ENCODE assay signal across 8 cellular contexts in the genomic region with DNA sequence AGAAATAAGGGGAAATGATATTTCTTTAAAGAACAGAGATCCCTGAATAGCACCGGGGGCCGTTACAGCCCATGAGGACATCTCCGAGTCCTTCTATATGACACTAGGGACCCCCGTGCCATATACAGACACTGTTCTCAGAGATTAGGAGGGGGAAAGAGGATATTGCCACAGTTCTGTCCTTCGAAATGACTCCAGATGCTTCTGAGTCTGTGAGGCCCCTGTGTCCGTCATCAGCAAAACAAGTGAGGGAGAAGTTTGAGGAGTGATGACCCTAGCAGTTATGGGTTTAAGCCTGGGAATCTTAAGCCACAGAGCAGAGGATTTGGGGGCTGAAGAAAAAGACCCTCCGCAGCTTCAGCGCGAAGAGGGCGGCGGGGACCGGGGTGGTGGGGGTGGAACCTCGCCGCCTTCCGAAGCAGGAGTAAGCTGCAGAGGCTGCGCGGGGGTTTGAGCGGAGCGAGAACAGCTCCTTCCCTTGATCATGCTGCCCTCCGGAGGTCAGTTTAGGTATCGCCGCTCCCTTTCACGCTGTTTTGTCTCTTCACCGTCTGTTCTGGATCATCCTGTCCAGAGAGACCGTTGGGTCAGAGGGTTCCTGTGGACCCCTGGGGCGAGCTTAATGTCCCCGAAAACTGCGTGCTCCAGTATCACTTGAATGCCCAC. TPM values are rescaled to one million over a fixed set of nuclear protein-coding genes. Genes with fewer than 3 reads are reported as not detected.
A peak's percentile ranks its signal among the peaks of the same experiment; 100 is the strongest.
DNase-seq lines count a peak whose midpoint lies in the region; TF ChIP-seq lines count a peak whose summit lies in the region.

No MANE protein-coding gene starts in this region.

- H3K36me3 ChIP-seq in Caco-2 (ENCODE audit: control insufficient read depth, insufficient read depth, low read length) (no peaks in the 10 kb centered on the region; the same call in 1 of the 2 replicates), SK-N-SH (replicated peaks in 1 of 2; ENCODE audit: control insufficient read depth in 1 of 2, insufficient read depth in 2 of 2, low read length in 1 of 2) (peaks cover 6 to 9% of the 10 kb centered on the region in 2 experiments)

- H3K4me3 ChIP-seq in Caco-2 (ENCODE audit: low read depth, low read length), result peak overlapping the region; percentile 35
- peak overlapping the region; percentile 62 to 76 for H3K4me3 ChIP-seq in SK-N-SH (ENCODE audit: low read depth in 2 of 2, low read length in 1 of 2)

- no peaks in the 10 kb centered on the region for H4K20me1 ChIP-seq in H9 (ENCODE audit: control insufficient read depth, insufficient read depth, insufficient read length)
- no peaks in the 10 kb centered on the region for H4K20me1 ChIP-seq in SK-N-SH (ENCODE audit: insufficient read depth)

- H3K4ac ChIP-seq in H9 (ENCODE audit: low read depth, low read length), result no peak overlapping the region

- H3K9me2 ChIP-seq in SK-N-SH, result no peaks in the 10 kb centered on the region

- H3K4me1 ChIP-seq in Caco-2, result peaks cover 5% of the 10 kb centered on the region; the same call in 1 of the 2 replicates
- no peaks in the 10 kb centered on the region; the same call in 1 of the 2 replicates for H3K4me1 ChIP-seq in H9 (ENCODE audit: insufficient read depth, low read length)
- peaks cover 21 to 30% of the 10 kb centered on the region in 2 experiments for H3K4me1 ChIP-seq in SK-N-SH (ENCODE audit: control insufficient read depth in 1 of 2, insufficient read depth in 2 of 2, low read depth in 1 of 2, low read length in 1 of 2)

- intact Hi-C loops in Caco-2 (cut with micrococcal nuclease; ENCODE audit: unreplicated experiment), result loop anchor here (1.0 to 2.0 kb wide), 4 partner anchors 43 to 234 kb away; no protein-coding TSS in a partner anchor

- H4K5ac ChIP-seq in H9 (ENCODE audit: insufficient read length, low read depth, low read length), result no peak overlapping the region

- no peak overlapping the region for H4K91ac ChIP-seq in H9 (ENCODE audit: insufficient read length, low read depth, low read length)

- no peaks in the 10 kb centered on the region for H3K79me2 ChIP-seq in H9 (ENCODE audit: insufficient read depth, low read length)
- H3K79me2 ChIP-seq in SK-N-SH (ENCODE audit: insufficient read depth), result peaks cover 10% of the 10 kb centered on the region; the same call in 1 of the 2 replicates

- H2AFZ ChIP-seq in H9 (ENCODE audit: low read length) (peak overlapping the region; percentile 66), SK-N-SH (ENCODE audit: low read depth) (peak overlapping the region; percentile 88)

- H3K9ac ChIP-seq in H9 (ENCODE audit: extremely low read depth, insufficient read length, low read length) (peak overlapping the region; percentile 56), SK-N-SH (peak overlapping the region; percentile 72)

- POLR2A ChIA-PET in Caco-2 (lab: Charles Lee) (interaction anchor here (1.0 to 2.7 kb wide), 2 partner anchors 40 to 276 kb away, joined by 3 to 16 read pairs; partner anchors contain the start of gene RING1), SK-N-SH (lab: Yijun Ruan, JAX) (interaction anchor here (1.0 to 3.0 kb wide), 7 partner anchors 11 to 354 kb away, joined by 3 to 18 read pairs (median 5); partner anchors contain the start of genes B3GALT4, HSD17B8, RING1 and RPS18)

- H3K9me3 ChIP-seq in Caco-2 (no peaks in the 10 kb centered on the region), H9 (ENCODE audit: control insufficient read depth, low read depth, low read length) (no peaks in the 10 kb centered on the region), SK-N-SH (no peaks in the 10 kb centered on the region)

- no peak overlapping the region for H2BK20ac ChIP-seq in H9 (ENCODE audit: low read depth, low read length, poor library complexity, severe bottlenecking)

- H3K27me3 ChIP-seq in Caco-2 (replicated peaks; ENCODE audit: control insufficient read depth, insufficient read depth, low read length) (no peaks in the 10 kb centered on the region), H9 (ENCODE audit: insufficient read depth, low read length) (no peaks in the 10 kb centered on the region; the same call in 1 of the 2 replicates), SK-N-SH (ENCODE audit: insufficient read depth) (no peaks in the 10 kb centered on the region; the same call in 1 of the 2 replicates)

- H3K14ac ChIP-seq in H9 (ENCODE audit: insufficient read depth, low read length), result no peak overlapping the region

- H3K27me3 Mint-ChIP-seq in Caco-2 (ENCODE audit: insufficient read depth, unreplicated experiment), result peaks cover 2% of the 10 kb centered on the region
- H3K27me3 Mint-ChIP-seq in H9 (ENCODE audit: low read depth), result peaks cover 46% of the 10 kb centered on the region
- H3K27me3 Mint-ChIP-seq in activated naive CD4-positive, alpha-beta T cell treated with anti-CD3 and anti-CD28 coated beads, Interleukin-2, amount 50 U/mL, for 24 hours, result no peaks in the 10 kb centered on the region

- no peak overlapping the region for H2AK5ac ChIP-seq in H9 (ENCODE audit: insufficient read length, low read length)

- no peak overlapping the region for H4K8ac ChIP-seq in H9 (replicated peaks; ENCODE audit: insufficient read length, low read depth, low read length)

- peaks cover 10% of the 10 kb centered on the region for H3K4me1 Mint-ChIP-seq in Caco-2 (ENCODE audit: low read depth, unreplicated experiment)
- peaks cover 20 to 22% of the 10 kb centered on the region in 2 experiments for H3K4me1 Mint-ChIP-seq in H9
- H3K4me1 Mint-ChIP-seq in activated naive CD4-positive, alpha-beta T cell treated with anti-CD3 and anti-CD28 coated beads, Interleukin-2, amount 50 U/mL, for 24 hours, result peaks cover 37% of the 10 kb centered on the region

- peaks cover 34% of the 10 kb centered on the region for H3F3A ChIP-seq in SK-N-SH (replicated peaks; ENCODE audit: insufficient read depth)

- no peak overlapping the region for H3K23ac ChIP-seq in H9 (ENCODE audit: insufficient read length, low read depth, low read length)

- TF ChIP-seq CTCF in Caco-2 (IDR thresholded peaks at IDR 0.05; ENCODE audit: insufficient read depth in 1 of 2, low read depth in 1 of 2, low read length in 1 of 2, severe bottlenecking in 1 of 2, unreplicated experiment in 1 of 2) (peak; percentile 84 to 86), H9 (conservative IDR thresholded peaks at IDR 0.05) (peak; percentile 91), SK-N-SH (IDR thresholded peaks at IDR 0.05) (peak; percentile 88)

- no peak overlapping the region for H2BK120ac ChIP-seq in H9 (ENCODE audit: low read depth, low read length, poor library complexity, severe bottlenecking)

- H2BK15ac ChIP-seq in H9 (ENCODE audit: low read depth, low read length), result no peak overlapping the region

- no peak overlapping the region for H2BK12ac ChIP-seq in H9 (ENCODE audit: insufficient read length, low read depth, low read length)

- H3K23me2 ChIP-seq in H9 (ENCODE audit: insufficient read length, low read depth, low read length, poor library complexity, severe bottlenecking), result peaks cover 17% of the 10 kb centered on the region

- no peak overlapping the region for H3K56ac ChIP-seq in H9 (ENCODE audit: insufficient read length, low read depth, low read length)

- TF ChIP-seq EP300 in SK-N-SH (IDR thresholded peaks at IDR 0.05; ENCODE audit: borderline replicate concordance in 1 of 2, low read depth in 1 of 2, low read length in 1 of 2), result no peak

- no peak overlapping the region for H3K27ac ChIP-seq in H9 (ENCODE audit: insufficient read length, low read depth, low read length)
- H3K27ac ChIP-seq in SK-N-SH (ENCODE audit: low read depth in 2 of 2, low read length in 1 of 2), result peak overlapping the region; percentile 96
- peak overlapping the region; percentile 84 for H3K27ac ChIP-seq in substantia nigra (ENCODE audit: low read depth, low read length, poor library complexity, severe bottlenecking)

- H3K27ac Mint-ChIP-seq in Caco-2 (ENCODE audit: unreplicated experiment), result no peak overlapping the region
- peak overlapping the region in 1 of 3 experiments; percentile 40; a peak in 1 of 7 replicates for H3K27ac Mint-ChIP-seq in H9
- H3K27ac Mint-ChIP-seq in activated naive CD4-positive, alpha-beta T cell treated with anti-CD3 and anti-CD28 coated beads, Interleukin-2, amount 50 U/mL, for 24 hours, result peak overlapping the region; percentile 92

- no TSS peak for BruUV-seq in Caco-2 (replicated peaks; lab: Mats Ljungman, UMichigan)

- peak overlapping the region; percentile 77 for H3K4me2 ChIP-seq in H9 (ENCODE audit: insufficient read depth, insufficient read length, low read length)
- peak overlapping the region; percentile 98 for H3K4me2 ChIP-seq in SK-N-SH

- CTCF ChIA-PET in Caco-2 (lab: Charles Lee) (interaction anchor here (0.5 to 2.1 kb wide), 15 partner anchors 12 to 539 kb away, joined by 3 to 15 read pairs (median 4); partner anchors contain the start of genes BRD2, HSD17B8 and RING1), SK-N-SH (lab: Yijun Ruan, JAX) (interaction anchor here (0.6 to 7.3 kb wide), 64 partner anchors 11 to 394 kb away, joined by 3 to 96 read pairs (median 6); partner anchors contain the start of genes B3GALT4, HLA-DMA, HLA-DMB and HLA-DOA)

- no CpG with 5 or more reads among the region's 28 CpGs for WGBS in H9 (ENCODE audit: extremely low coverage, insufficient read length, low lambda C conversion rate)
- WGBS in SK-N-SH (ENCODE audit: low lambda C conversion rate), result 14% methylated on average over 25 of the region's 28 CpGs

- no peak overlapping the region for H3T11ph ChIP-seq in H9 (ENCODE audit: low read length)

- no peaks in the 10 kb centered on the region for H3K79me1 ChIP-seq in H9 (ENCODE audit: insufficient read depth, low read depth, low read length, poor library complexity, severe bottlenecking)

- DNase-seq in Caco-2 (peak; percentile 83 to 89), H9 (peak; percentile 90), NCI-H1105 (lab: John Stamatoyannopoulos, UW) (peak; percentile 76), SK-N-SH (peak; percentile 81), globus pallidus (ENCODE audit: low spot score) (peak; percentile 83), nucleus accumbens (lab: John Stamatoyannopoulos, UW) (peak in 54 of 56 donors; percentile 21 to 93 (median 76)), substantia nigra (lab: John Stamatoyannopoulos, UW) (peak; percentile 10 to 91 (median 80))

- H3K36me3 Mint-ChIP-seq in Caco-2 (ENCODE audit: insufficient read depth, unreplicated experiment), result peaks cover 27% of the 10 kb centered on the region
- H3K36me3 Mint-ChIP-seq in H9 (ENCODE audit: insufficient read depth in 1 of 3, low read depth in 3 of 3), result peaks cover 8 to 24% (median 20%) of the 10 kb centered on the region in 3 experiments; a peak in 6 of 7 replicates
- peaks cover 10% of the 10 kb centered on the region for H3K36me3 Mint-ChIP-seq in activated naive CD4-positive, alpha-beta T cell treated with anti-CD3 and anti-CD28 coated beads, Interleukin-2, amount 50 U/mL, for 24 hours

- peak; percentile 95 for TF ChIP-seq RAD21 in SK-N-SH (IDR thresholded peaks at IDR 0.05; ENCODE audit: low read length)

- H3K9me3 Mint-ChIP-seq in Caco-2 (ENCODE audit: unreplicated experiment) (no peaks in the 10 kb centered on the region), H9 (no peaks in the 10 kb centered on the region; a peak in 1 of 5 replicates)
- H3K9me3 Mint-ChIP-seq in activated naive CD4-positive, alpha-beta T cell treated with anti-CD3 and anti-CD28 coated beads, Interleukin-2, amount 50 U/mL, for 24 hours, result no peaks in the 10 kb centered on the region

- no peak overlapping the region for H3K18ac ChIP-seq in H9 (ENCODE audit: insufficient read length, low read depth, low read length)

- H3K4me3 Mint-ChIP-seq in Caco-2 (ENCODE audit: unreplicated experiment) (peak overlapping the region; percentile 85), H9 (peak overlapping the region; percentile 64 to 83)
- peak overlapping the region; percentile 91 for H3K4me3 Mint-ChIP-seq in activated naive CD4-positive, alpha-beta T cell treated with anti-CD3 and anti-CD28 coated beads, Interleukin-2, amount 50 U/mL, for 24 hours

- no peak overlapping the region for H2BK5ac ChIP-seq in H9 (ENCODE audit: insufficient read length, low read length)

RNA-seq across cellular contexts. Expression of gene VPS52, which starts 23.6 kb away (rescaled TPM):
- 55.1 and 55.6 TPM in 2 replicates for total RNA-seq in Caco-2 (2022)
- total RNA-seq in H9 (2021), result 46.9 and 47.1 TPM in 2 replicates
- polyA plus RNA-seq in SK-N-SH (2012; rRNA removed), result 74.0 and 90.7 TPM in 2 replicates
- polyA plus RNA-seq in SK-N-SH (2012; cell fraction: cytosol; rRNA removed), result 23.9 and 31.7 TPM in 2 replicates
- polyA plus RNA-seq in SK-N-SH (2012; cell fraction: nucleus; rRNA removed), result 206 and 352 TPM in 2 replicates

RNA-seq across cellular contexts. Expression of gene RPS18, which starts 23.8 kb away (rescaled TPM):
- 2,340 and 2,366 TPM in 2 replicates for total RNA-seq in Caco-2 (2022)
- 3,216 and 3,296 TPM in 2 replicates for total RNA-seq in H9 (2021)
- polyA plus RNA-seq in SK-N-SH (2012; rRNA removed), result 12,112 and 13,423 TPM in 2 replicates
- 12,756 and 13,510 TPM in 2 replicates for polyA plus RNA-seq in SK-N-SH (2012; cell fraction: cytosol; rRNA removed)
- polyA plus RNA-seq in SK-N-SH (2012; cell fraction: nucleus; rRNA removed), result 3,736 and 4,039 TPM in 2 replicates

RNA-seq across cellular contexts. Expression of gene B3GALT4, which starts 28.8 kb away (rescaled TPM):
- 0.34 and 0.67 TPM in 2 replicates for total RNA-seq in Caco-2 (2022)
- total RNA-seq in H9 (2021), result 3.2 and 3.4 TPM in 2 replicates
- polyA plus RNA-seq in SK-N-SH (2012; rRNA removed), result 0.55 and 0.56 TPM in 2 replicates
- 0.27 and 0.42 TPM in 2 replicates for polyA plus RNA-seq in SK-N-SH (2012; cell fraction: cytosol; rRNA removed)
- 0.38 TPM in 2 replicates for polyA plus RNA-seq in SK-N-SH (2012; cell fraction: nucleus; rRNA removed)

RNA-seq across cellular contexts. Expression of gene RING1, which starts 39.8 kb away (rescaled TPM):
- total RNA-seq in Caco-2 (2022), result 31.3 and 32.0 TPM in 2 replicates
- total RNA-seq in H9 (2021), result 29.8 and 31.0 TPM in 2 replicates
- polyA plus RNA-seq in SK-N-SH (2012; rRNA removed), result 55.1 and 61.3 TPM in 2 replicates
- 30.4 and 40.3 TPM in 2 replicates for polyA plus RNA-seq in SK-N-SH (2012; cell fraction: cytosol; rRNA removed)
- 158 and 191 TPM in 2 replicates for polyA plus RNA-seq in SK-N-SH (2012; cell fraction: nucleus; rRNA removed)

RNA-seq across cellular contexts. Expression of gene WDR46, which starts 40.9 kb away (rescaled TPM):
- total RNA-seq in Caco-2 (2022) (58.2 and 62.2 TPM in 2 replicates), H9 (2021) (99.2 and 110 TPM in 2 replicates)
- 153 and 172 TPM in 2 replicates for polyA plus RNA-seq in SK-N-SH (2012; rRNA removed)
- polyA plus RNA-seq in SK-N-SH (2012; cell fraction: cytosol; rRNA removed), result 76.0 and 91.7 TPM in 2 replicates
- polyA plus RNA-seq in SK-N-SH (2012; cell fraction: nucleus; rRNA removed), result 421 and 466 TPM in 2 replicates
